7 cellular contexts compared by ENCODE assay signal in genomic region chr4:145481942-145482208, GRCh38. TPM values are rescaled to one million over a fixed set of nuclear protein-coding genes. Genes with fewer than 3 reads are reported as not detected.
DNase-seq lines count a peak whose midpoint lies in the region; ATAC-seq and TF ChIP-seq lines count a peak whose summit lies in the region.

No MANE protein-coding gene starts in this region.

- H3K4me1 ChIP-seq in HCT116 (ENCODE audit: control insufficient read depth in 1 of 2, insufficient read depth in 2 of 2, low read length in 2 of 2) = peaks cover 7 to 22% of the 10 kb centered on the region in 2 experiments; a peak in 3 of 4 replicates

- POLR2A ChIA-PET in HCT116 (lab: Charles Lee) = no interaction called here

- H3K27ac ChIP-seq in HCT116 (ENCODE audit: low read depth, low read length) (peak overlapping the region; percentile 82), SU-DHL-6 (ENCODE audit: low read depth, low read length) (no peak overlapping the region)

- peaks cover 11% of the 10 kb centered on the region for H3K4me1 Mint-ChIP-seq in stimulated activated naive CD8-positive, alpha-beta T cell treated with anti-CD3 and anti-CD28 coated beads, Interleukin-15, amount 100 ng/mL, for 72 hours

- H3K27me3 ChIP-seq in HCT116 (ENCODE audit: insufficient read depth, low read length) = no peaks in the 10 kb centered on the region
- H3K27me3 ChIP-seq in SU-DHL-6 (ENCODE audit: low read length) = no peaks in the 10 kb centered on the region

- DNase-seq in HCT116 (ENCODE audit: low read depth, low spot score) = no peak
- no peak for DNase-seq in stimulated activated naive CD8-positive, alpha-beta T cell treated with anti-CD3 and anti-CD28 coated beads, Interleukin-15, amount 100 ng/mL, for 72 hours
- DNase-seq in HCEC 1CT = no peak
- no peak for DNase-seq in NCI-H2171 (lab: John Stamatoyannopoulos, UW)

- H3K27ac Mint-ChIP-seq in stimulated activated naive CD8-positive, alpha-beta T cell treated with anti-CD3 and anti-CD28 coated beads, Interleukin-15, amount 100 ng/mL, for 72 hours = no peak overlapping the region

- CTCF ChIA-PET in HCT116 (lab: Charles Lee) = no interaction called here

- H2AFZ ChIP-seq in HCT116 (ENCODE audit: low read depth, low read length, poor library complexity, severe bottlenecking) (no peak overlapping the region), SU-DHL-6 (ENCODE audit: low read depth, low read length, severe bottlenecking) (peak overlapping the region; percentile 32)

- no peaks in the 10 kb centered on the region for H3K36me3 ChIP-seq in HCT116 (ENCODE audit: control insufficient read depth in 1 of 2, insufficient read depth in 2 of 2, low read length in 2 of 2)
- no peaks in the 10 kb centered on the region for H3K36me3 ChIP-seq in SU-DHL-6 (ENCODE audit: low read length)

- peaks cover 45% of the 10 kb centered on the region for H3K79me2 ChIP-seq in HCT116 (ENCODE audit: insufficient read depth, low read length)
- H3K79me2 ChIP-seq in SU-DHL-6 (ENCODE audit: insufficient read depth, low read length) = no peaks in the 10 kb centered on the region

- H4K20me1 ChIP-seq in HCT116 (ENCODE audit: insufficient read depth) (no peaks in the 10 kb centered on the region; the same call in 1 of the 2 replicates), SU-DHL-6 (ENCODE audit: low read depth, low read length) (no peaks in the 10 kb centered on the region)

- H3K9me3 ChIP-seq in HCT116 (ENCODE audit: control insufficient read depth in 1 of 2, insufficient read depth in 1 of 2, low read depth in 1 of 2, low read length in 2 of 2) (no peaks in the 10 kb centered on the region), SU-DHL-6 (ENCODE audit: insufficient read depth, low read length) (no peaks in the 10 kb centered on the region)

- H3K4me3 Mint-ChIP-seq in stimulated activated naive CD8-positive, alpha-beta T cell treated with anti-CD3 and anti-CD28 coated beads, Interleukin-15, amount 100 ng/mL, for 72 hours = peak overlapping the region; percentile 80 to 84

- peaks cover 28% of the 10 kb centered on the region for H3K27me3 Mint-ChIP-seq in stimulated activated naive CD8-positive, alpha-beta T cell treated with anti-CD3 and anti-CD28 coated beads, Interleukin-15, amount 100 ng/mL, for 72 hours

- peak overlapping the region; percentile 96 for H3K4me2 ChIP-seq in HCT116 (ENCODE audit: low read length)
- H3K4me2 ChIP-seq in SU-DHL-6 (ENCODE audit: low read depth, low read length, poor library complexity, severe bottlenecking) = peak overlapping the region; percentile 60

- no peak for TF ChIP-seq POLR2A in HCT116 (IDR thresholded peaks at IDR 0.05; ENCODE audit: borderline replicate concordance, extremely low read depth, insufficient read depth, insufficient read length)

- H3K4me3 ChIP-seq in HCT116 (replicated peaks in 1 of 2; ENCODE audit: low read depth in 1 of 2, low read length in 2 of 2) (peak overlapping the region; percentile 66 to 73), SU-DHL-6 (ENCODE audit: insufficient read depth, low read length, poor library complexity, severe bottlenecking) (peak overlapping the region; percentile 55), iPS-11a (ENCODE audit: low read depth, low read length) (peak overlapping the region; percentile 38)

- H3F3A ChIP-seq in SU-DHL-6 (ENCODE audit: insufficient read depth) = no peaks in the 10 kb centered on the region

- TF ChIP-seq RAD21 in HCT116 (IDR thresholded peaks at IDR 0.05; ENCODE audit: low read depth) = no peak

- BruUV-seq in HCT116 (replicated peaks; lab: Mats Ljungman, UMichigan) = no TSS peak

- TF ChIP-seq CTCF in HCT116 (IDR thresholded peaks at IDR 0.05 in 2 of 3, conservative IDR thresholded peaks at IDR 0.05 in 1 of 3; ENCODE audit: borderline replicate concordance in 1 of 3, insufficient read depth in 1 of 3, low read depth in 2 of 3, low read length in 2 of 3) (no peak), SU-DHL-6 (IDR thresholded peaks at IDR 0.05; ENCODE audit: insufficient read depth, low read length, poor library complexity, severe bottlenecking) (no peak)

- no peaks in the 10 kb centered on the region for H3K9me3 Mint-ChIP-seq in stimulated activated naive CD8-positive, alpha-beta T cell treated with anti-CD3 and anti-CD28 coated beads, Interleukin-15, amount 100 ng/mL, for 72 hours

- no peaks in the 10 kb centered on the region for H3K9me2 ChIP-seq in HCT116 (ENCODE audit: insufficient read depth)
- H3K9me2 ChIP-seq in SU-DHL-6 (replicated peaks; ENCODE audit: insufficient read depth, low read length) = no peaks in the 10 kb centered on the region

- RAD21 ChIA-PET in HCT116 (lab: Charles Lee; ENCODE audit: low non-redundant PET in 1 of 2, low total read pairs in 2 of 2, uncharacterized antibody in 2 of 2, unreplicated experiment in 2 of 2) = interaction anchor here in 1 of 2 experiments (0.7 kb wide), 1 partner anchor 14 kb away, joined by 4 read pairs; no protein-coding TSS in a partner anchor

- intact Hi-C loops in HCT116 (cut with micrococcal nuclease) = loop anchor here (5.0 kb wide), 2 partner anchors 125 to 250 kb away; no protein-coding TSS in a partner anchor

- H3K9ac ChIP-seq in HCT116 (ENCODE audit: low read length) = peak overlapping the region; percentile 83
- H3K9ac ChIP-seq in SU-DHL-6 (ENCODE audit: low read length) = peak overlapping the region; percentile 45

- ATAC-seq in HCT116 (no peak), HG02885 (IDR thresholded peaks at IDR 0.05; ENCODE audit: poor library complexity, unreplicated experiment) (no peak)
- no peak for ATAC-seq in stimulated activated naive CD8-positive, alpha-beta T cell treated with anti-CD3 and anti-CD28 coated beads, Interleukin-15, amount 100 ng/mL, for 72 hours

TF ChIP-seq in HCT116, 20 proteins besides CTCF, POLR2A, EP300 and RAD21:
- TF ChIP-seq ZFX (IDR thresholded peaks at IDR 0.05) (peak; percentile 88; the same call in 1 of the 2 replicates), SP1 (IDR thresholded peaks at IDR 0.05; ENCODE audit: low read depth) (no peak), TCF7L2 (IDR thresholded peaks at IDR 0.05; ENCODE audit: borderline replicate concordance, extremely low read depth, insufficient read depth, insufficient read length) (no peak)
TF ChIP-seq in HCT116: peak in this region for 1.

RNA-seq across cellular contexts. Expression of gene SMAD1, which starts 0.2 kb away (rescaled TPM):
- total RNA-seq in HCT116 (2021; ENCODE audit: unreplicated experiment) = 23.0 TPM
- 10.3 and 13.3 TPM in 2 replicates for polyA plus RNA-seq in HCT116 (2012)
